ENCODE assay signal across 12 cellular contexts in the genomic region with DNA sequence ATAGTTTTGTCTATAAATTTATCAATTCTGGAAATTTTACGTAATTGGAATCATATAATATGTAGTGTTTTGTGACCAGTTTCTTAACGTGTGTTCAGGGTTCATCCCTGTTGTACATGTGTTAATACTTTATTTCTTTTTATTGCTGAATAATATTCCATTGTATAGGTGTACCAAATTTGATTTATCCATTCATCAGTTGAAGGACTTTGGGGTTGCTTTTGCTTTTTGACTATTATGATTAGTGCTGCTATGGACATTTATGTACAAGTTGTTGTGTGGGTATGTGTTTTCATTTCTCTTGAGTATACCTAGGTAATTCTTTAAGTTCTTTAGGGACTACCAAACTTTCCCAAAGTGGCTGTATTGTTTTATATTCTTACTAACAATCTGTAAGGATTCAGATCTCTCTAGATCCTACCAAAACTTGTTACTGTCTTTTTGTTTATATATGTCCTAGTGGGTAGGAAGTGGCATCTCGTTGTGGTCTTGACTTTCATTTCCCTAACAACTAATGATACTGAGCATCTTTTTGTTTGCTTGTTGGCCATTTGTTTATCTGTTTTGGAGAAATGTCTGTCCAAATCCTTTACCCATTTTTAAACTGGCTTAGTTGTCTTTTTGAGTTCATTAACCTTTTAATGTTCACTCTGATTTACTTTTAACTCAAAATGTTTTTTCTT. TPM values are rescaled to one million over a fixed set of nuclear protein-coding genes. Genes with fewer than 3 reads are reported as not detected.
DNase-seq lines count a peak whose midpoint lies in the region; ATAC-seq, FAIRE-seq and TF ChIP-seq lines count a peak whose summit lies in the region.
"Had no signal": no experiment of that assay in that cellular context is flagged by ENCODE, and none has a peak within 500 bp of the region (broad histone marks: within the 10 kb centered on the region; RNA-seq: fewer than 3 reads in every experiment).

No MANE protein-coding gene starts in this region.

- no peak overlapping the region for H3K9ac ChIP-seq in kidney (ENCODE audit: low read length in 2 of 2)

- H3K4me3 ChIP-seq in kidney (ENCODE audit: low read length in 2 of 2), result no peak overlapping the region

- no peaks in the 10 kb centered on the region for H3K9me3 Mint-ChIP-seq in activated CD4-positive, alpha-beta T cell treated with anti-CD3 and anti-CD28 coated beads, Interleukin-2, amount 10 ng/mL, durations not matched to agents 7 days and 5 days
- H3K9me3 Mint-ChIP-seq in activated CD4-positive, alpha-beta T cell treated with anti-CD3 and anti-CD28 coated beads, Interleukin-2, amount 10 ng/mL, durations not matched to agents 24 days and 14 days, result no peaks in the 10 kb centered on the region
- H3K9me3 Mint-ChIP-seq in immature natural killer cell, result no peaks in the 10 kb centered on the region
- no peaks in the 10 kb centered on the region for H3K9me3 Mint-ChIP-seq in activated T-cell treated with anti-CD3 and anti-CD28 coated beads, Interleukin-2, amount 50 U/mL, for 4 hours
- H3K9me3 Mint-ChIP-seq: stimulated activated naive CD8-positive, alpha-beta T cell treated with anti-CD3 and anti-CD28 coated beads, Interleukin-15, amount 100 ng/mL, for 72 hours had no signal

- FAIRE-seq in kidney (lab: Jason Lieb, UNC), result no peak
- FAIRE-seq: A204.1 had no signal

- H3K9me3 ChIP-seq in kidney (ENCODE audit: control insufficient read depth in 1 of 2, low read length in 2 of 2), result no peaks in the 10 kb centered on the region

- CTCF ChIA-PET in activated CD4-positive, alpha-beta T cell treated with anti-CD3 and anti-CD28 coated beads, Interleukin-2, amount 10 ng/mL, durations not matched to agents 7 days and 5 days (lab: Charles Lee), result no interaction called here

- no peak for TF ChIP-seq CTCF in kidney (IDR thresholded peaks at IDR 0.05; ENCODE audit: borderline replicate concordance, extremely low read depth, insufficient read depth)

- peaks cover 45% of the 10 kb centered on the region for H3K4me1 Mint-ChIP-seq in activated CD4-positive, alpha-beta T cell treated with anti-CD3 and anti-CD28 coated beads, Interleukin-2, amount 10 ng/mL, durations not matched to agents 7 days and 5 days
- H3K4me1 Mint-ChIP-seq in activated CD4-positive, alpha-beta T cell treated with anti-CD3 and anti-CD28 coated beads, Interleukin-2, amount 10 ng/mL, durations not matched to agents 24 days and 14 days, result peaks cover 27% of the 10 kb centered on the region
- H3K4me1 Mint-ChIP-seq in immature natural killer cell, result peaks cover 29 to 58% of the 10 kb centered on the region in 2 donors
- peaks cover 44% of the 10 kb centered on the region for H3K4me1 Mint-ChIP-seq in activated T-cell treated with anti-CD3 and anti-CD28 coated beads, Interleukin-2, amount 50 U/mL, for 4 hours (ENCODE audit: low read depth)

- POLR2A ChIA-PET in activated CD4-positive, alpha-beta T cell treated with anti-CD3 and anti-CD28 coated beads, Interleukin-2, amount 10 ng/mL, durations not matched to agents 7 days and 5 days (lab: Charles Lee), result no interaction called here

- no peaks in the 10 kb centered on the region for H3K27me3 Mint-ChIP-seq in activated CD4-positive, alpha-beta T cell treated with anti-CD3 and anti-CD28 coated beads, Interleukin-2, amount 10 ng/mL, durations not matched to agents 7 days and 5 days
- no peaks in the 10 kb centered on the region for H3K27me3 Mint-ChIP-seq in activated CD4-positive, alpha-beta T cell treated with anti-CD3 and anti-CD28 coated beads, Interleukin-2, amount 10 ng/mL, durations not matched to agents 24 days and 14 days
- no peaks in the 10 kb centered on the region for H3K27me3 Mint-ChIP-seq in immature natural killer cell (ENCODE audit: low read depth in 3 of 3)
- no peaks in the 10 kb centered on the region for H3K27me3 Mint-ChIP-seq in activated T-cell treated with anti-CD3 and anti-CD28 coated beads, Interleukin-2, amount 50 U/mL, for 4 hours (ENCODE audit: low read depth)
- H3K27me3 Mint-ChIP-seq: stimulated activated naive CD8-positive, alpha-beta T cell treated with anti-CD3 and anti-CD28 coated beads, Interleukin-15, amount 100 ng/mL, for 72 hours had no signal

- intact Hi-C loops in activated CD4-positive, alpha-beta T cell treated with anti-CD3 and anti-CD28 coated beads, Interleukin-2, amount 10 ng/mL, durations not matched to agents 24 days and 14 days (cut with micrococcal nuclease), result no loop called here
- intact Hi-C loops in kidney (cut with DNase I), result no loop called here

- no peak overlapping the region for H3K27ac ChIP-seq in kidney (ENCODE audit: low read depth in 2 of 2, low read length in 2 of 2)

- DNase-seq in activated CD4-positive, alpha-beta T cell treated with anti-CD3 and anti-CD28 coated beads, Interleukin-2, amount 10 ng/mL, durations not matched to agents 7 days and 5 days, result peak; percentile 12
- no peak for DNase-seq in activated CD4-positive, alpha-beta T cell treated with anti-CD3 and anti-CD28 coated beads, Interleukin-2, amount 10 ng/mL, durations not matched to agents 24 days and 14 days
- peak; percentile 9 to 23 (median 22) for DNase-seq in immature natural killer cell
- no peak for DNase-seq in NCI-H2107 treated with DMSO at 0.1 percent for 48 hours (lab: John Stamatoyannopoulos, UW; ENCODE audit: unreplicated experiment)
- no peak for DNase-seq in activated T-cell treated with anti-CD3 and anti-CD28 coated beads, Interleukin-2, amount 50 U/mL, for 4 hours
- no peak for DNase-seq in kidney
- DNase-seq: DND-41; NCI-H345; stimulated activated naive CD8-positive, alpha-beta T cell treated with anti-CD3 and anti-CD28 coated beads, Interleukin-15, amount 100 ng/mL, for 72 hours had no signal

- H3K36me3 Mint-ChIP-seq in activated CD4-positive, alpha-beta T cell treated with anti-CD3 and anti-CD28 coated beads, Interleukin-2, amount 10 ng/mL, durations not matched to agents 7 days and 5 days (ENCODE audit: low read depth), result peaks cover 25% of the 10 kb centered on the region
- peaks cover 29% of the 10 kb centered on the region for H3K36me3 Mint-ChIP-seq in activated CD4-positive, alpha-beta T cell treated with anti-CD3 and anti-CD28 coated beads, Interleukin-2, amount 10 ng/mL, durations not matched to agents 24 days and 14 days (ENCODE audit: low read depth)
- no peaks in the 10 kb centered on the region for H3K36me3 Mint-ChIP-seq in immature natural killer cell
- peaks cover 10% of the 10 kb centered on the region for H3K36me3 Mint-ChIP-seq in activated T-cell treated with anti-CD3 and anti-CD28 coated beads, Interleukin-2, amount 50 U/mL, for 4 hours (ENCODE audit: insufficient read depth)

- H3K36me3 ChIP-seq in kidney (ENCODE audit: control insufficient read depth in 1 of 2, insufficient read depth in 2 of 2, low read length in 2 of 2), result no peaks in the 10 kb centered on the region

- no peak overlapping the region for H3K4me3 Mint-ChIP-seq in activated CD4-positive, alpha-beta T cell treated with anti-CD3 and anti-CD28 coated beads, Interleukin-2, amount 10 ng/mL, durations not matched to agents 7 days and 5 days
- H3K4me3 Mint-ChIP-seq in activated CD4-positive, alpha-beta T cell treated with anti-CD3 and anti-CD28 coated beads, Interleukin-2, amount 10 ng/mL, durations not matched to agents 24 days and 14 days, result no peak overlapping the region
- H3K4me3 Mint-ChIP-seq in immature natural killer cell, result peak overlapping the region in 4 of 5 donors; percentile 12 to 50 (median 35)
- no peak overlapping the region for H3K4me3 Mint-ChIP-seq in activated T-cell treated with anti-CD3 and anti-CD28 coated beads, Interleukin-2, amount 50 U/mL, for 4 hours
- H3K4me3 Mint-ChIP-seq: stimulated activated naive CD8-positive, alpha-beta T cell treated with anti-CD3 and anti-CD28 coated beads, Interleukin-15, amount 100 ng/mL, for 72 hours had no signal

- ATAC-seq in GM21723 (IDR thresholded peaks at IDR 0.05; ENCODE audit: unreplicated experiment) (peak; percentile 78), HG03342 (IDR thresholded peaks at IDR 0.05; ENCODE audit: unreplicated experiment) (peak; percentile 86)
- ATAC-seq in activated T-cell treated with anti-CD3 and anti-CD28 coated beads, Interleukin-2, amount 50 U/mL, for 4 hours, result no peak
- ATAC-seq: stimulated activated naive CD8-positive, alpha-beta T cell treated with anti-CD3 and anti-CD28 coated beads, Interleukin-15, amount 100 ng/mL, for 72 hours had no signal

- peak overlapping the region; percentile 41 for H3K27ac Mint-ChIP-seq in activated CD4-positive, alpha-beta T cell treated with anti-CD3 and anti-CD28 coated beads, Interleukin-2, amount 10 ng/mL, durations not matched to agents 7 days and 5 days
- no peak overlapping the region for H3K27ac Mint-ChIP-seq in activated CD4-positive, alpha-beta T cell treated with anti-CD3 and anti-CD28 coated beads, Interleukin-2, amount 10 ng/mL, durations not matched to agents 24 days and 14 days
- H3K27ac Mint-ChIP-seq in immature natural killer cell, result peak overlapping the region in 4 of 6 donors; percentile 15 to 65 (median 32)
- H3K27ac Mint-ChIP-seq: stimulated activated naive CD8-positive, alpha-beta T cell treated with anti-CD3 and anti-CD28 coated beads, Interleukin-15, amount 100 ng/mL, for 72 hours had no signal

- no peaks in the 10 kb centered on the region for H3K4me1 ChIP-seq in kidney (ENCODE audit: control insufficient read depth in 1 of 2, insufficient read depth in 1 of 2, low read depth in 1 of 2, low read length in 2 of 2)

RNA-seq across cellular contexts. Expression of a gene that starts 14.9 kb away (rescaled TPM):
- 10 to 100 TPM; 66.5 to 70.8 TPM for total RNA-seq in activated CD4-positive, alpha-beta T cell treated with anti-CD3 and anti-CD28 coated beads, Interleukin-2, amount 10 ng/mL, durations not matched to agents 7 days and 5 days
- 76.7 and 77.0 TPM in 2 replicates for total RNA-seq in activated CD4-positive, alpha-beta T cell treated with anti-CD3 and anti-CD28 coated beads, Interleukin-2, amount 10 ng/mL, durations not matched to agents 24 days and 14 days
- polyA plus RNA-seq in immature natural killer cell (10 to 100 TPM; 39.5 to 47.9 (median 41.4) TPM), kidney (ENCODE audit: insufficient read depth, low read depth, low replicate concordance) (6.6 TPM)
- 10 to 100 TPM; 58.0 to 70.8 (median 66.0) TPM for total RNA-seq in activated T-cell treated with anti-CD3 and anti-CD28 coated beads, Interleukin-2, amount 50 U/mL, for 4 hours
- total RNA-seq in kidney, result 15.8 TPM

Comparison
In these comparisons a context has a peak if more than half of its experiments do, and no peak if none do; other contexts are left out.
1. DNase-seq: peak in activated CD4-positive, alpha-beta T cell treated with anti-CD3 and anti-CD28 coated beads, Interleukin-2, amount 10 ng/mL, durations not matched to agents 7 days and 5 days (single experiment) and immature natural killer cell (3 of 3); none in activated CD4-positive, alpha-beta T cell treated with anti-CD3 and anti-CD28 coated beads, Interleukin-2, amount 10 ng/mL, durations not matched to agents 24 days and 14 days (single experiment), NCI-H2107 treated with DMSO at 0.1 percent for 48 hours (single experiment), activated T-cell treated with anti-CD3 and anti-CD28 coated beads, Interleukin-2, amount 50 U/mL, for 4 hours (single experiment) and kidney (single experiment).
2. H3K4me3 Mint-ChIP-seq: peak in immature natural killer cell (4 of 5); none in activated CD4-positive, alpha-beta T cell treated with anti-CD3 and anti-CD28 coated beads, Interleukin-2, amount 10 ng/mL, durations not matched to agents 7 days and 5 days (single experiment), activated CD4-positive, alpha-beta T cell treated with anti-CD3 and anti-CD28 coated beads, Interleukin-2, amount 10 ng/mL, durations not matched to agents 24 days and 14 days (single experiment) and activated T-cell treated with anti-CD3 and anti-CD28 coated beads, Interleukin-2, amount 50 U/mL, for 4 hours (single experiment).
3. ATAC-seq: peak in GM21723 (single experiment) and HG03342 (single experiment); none in activated T-cell treated with anti-CD3 and anti-CD28 coated beads, Interleukin-2, amount 50 U/mL, for 4 hours (0 of 2).